ENCODE assay signal across 8 cellular contexts in the genomic region with DNA sequence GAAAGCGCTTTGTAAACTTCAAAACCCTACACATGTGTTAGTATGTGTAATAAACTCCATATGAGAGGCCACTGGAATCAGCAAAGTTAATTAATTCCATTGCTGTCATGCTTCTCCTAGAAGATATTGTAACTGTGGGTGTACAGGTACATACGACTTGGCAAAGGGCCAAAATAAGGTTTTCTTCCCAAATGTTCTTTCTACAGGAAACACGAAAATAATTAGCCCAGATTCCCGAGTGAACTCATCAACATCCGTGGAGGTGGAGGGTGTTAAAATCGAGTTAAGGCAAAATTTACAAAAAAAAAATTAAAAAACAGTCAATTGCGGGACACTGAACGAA. TPM values are rescaled to one million over a fixed set of nuclear protein-coding genes. Genes with fewer than 3 reads are reported as not detected.
DNase-seq lines count a peak whose midpoint lies in the region; ATAC-seq and TF ChIP-seq lines count a peak whose summit lies in the region.

No MANE protein-coding gene starts in this region.

- no peaks in the 10 kb centered on the region for H3K27me3 ChIP-seq in neural cell (ENCODE audit: insufficient read depth, low read depth, low read length)

- H2AFZ ChIP-seq in neural cell (ENCODE audit: low read depth, low read length): peak overlapping the region; percentile 62

- ATAC-seq in HG02571 (IDR thresholded peaks at IDR 0.05; ENCODE audit: unreplicated experiment) (peak; percentile 10), HG03342 (IDR thresholded peaks at IDR 0.05; ENCODE audit: unreplicated experiment) (no peak), HG03520 (IDR thresholded peaks at IDR 0.05; ENCODE audit: unreplicated experiment) (no peak)

- H3K9ac ChIP-seq in neural cell (ENCODE audit: low read length): peak overlapping the region; percentile 66

- no peaks in the 10 kb centered on the region for H3K36me3 ChIP-seq in neural cell (ENCODE audit: insufficient read depth, low read length)

- TF ChIP-seq EP300 in neural cell (conservative IDR thresholded peaks at IDR 0.05; ENCODE audit: poor library complexity, severe bottlenecking): no peak

- no peaks in the 10 kb centered on the region for H3K9me2 ChIP-seq in neural cell (ENCODE audit: insufficient read depth, low read length)

- H3F3A ChIP-seq in neural cell (ENCODE audit: insufficient read depth, low read length, poor library complexity, severe bottlenecking): no peaks in the 10 kb centered on the region

- peak overlapping the region; percentile 85 for H3K4me3 ChIP-seq in neural cell (ENCODE audit: low read length)

- H3K27ac ChIP-seq in epithelial cell of prostate (peak overlapping the region; percentile 59), neural cell (ENCODE audit: low read length) (peak overlapping the region; percentile 38)

- DNase-seq in EL (peak; percentile 12), RKO (ENCODE audit: low spot score) (peak; percentile 49), epithelial cell of prostate (ENCODE audit: low read depth, low spot score) (no peak), HuH-7.5 (ENCODE audit: low spot score) (no peak)

- no peak for TF ChIP-seq RAD21 in neural cell (conservative IDR thresholded peaks at IDR 0.05)

- no peak for TF ChIP-seq CTCF in neural cell (IDR thresholded peaks at IDR 0.05; ENCODE audit: poor library complexity, severe bottlenecking)

- H3K9me3 ChIP-seq in neural cell (ENCODE audit: low read length): no peaks in the 10 kb centered on the region

- peak overlapping the region; percentile 83 for H3K4me2 ChIP-seq in neural cell (ENCODE audit: low read length)

- H3K79me2 ChIP-seq in neural cell (replicated peaks; ENCODE audit: insufficient read depth, low read length): peaks cover 51% of the 10 kb centered on the region

- H4K20me1 ChIP-seq in neural cell (ENCODE audit: insufficient read depth): no peaks in the 10 kb centered on the region

TF ChIP-seq in neural cell, 6 proteins besides CTCF, POLR2A, EP300 and RAD21:
- no peak for TF ChIP-seq MXI1 (conservative IDR thresholded peaks at IDR 0.05; ENCODE audit: poor library complexity, severe bottlenecking)
- no peak for TF ChIP-seq EZH2 (IDR thresholded peaks at IDR 0.05; ENCODE audit: borderline replicate concordance, insufficient read depth, low read length, poor library complexity, severe bottlenecking)
- TF ChIP-seq, protein P1, sequence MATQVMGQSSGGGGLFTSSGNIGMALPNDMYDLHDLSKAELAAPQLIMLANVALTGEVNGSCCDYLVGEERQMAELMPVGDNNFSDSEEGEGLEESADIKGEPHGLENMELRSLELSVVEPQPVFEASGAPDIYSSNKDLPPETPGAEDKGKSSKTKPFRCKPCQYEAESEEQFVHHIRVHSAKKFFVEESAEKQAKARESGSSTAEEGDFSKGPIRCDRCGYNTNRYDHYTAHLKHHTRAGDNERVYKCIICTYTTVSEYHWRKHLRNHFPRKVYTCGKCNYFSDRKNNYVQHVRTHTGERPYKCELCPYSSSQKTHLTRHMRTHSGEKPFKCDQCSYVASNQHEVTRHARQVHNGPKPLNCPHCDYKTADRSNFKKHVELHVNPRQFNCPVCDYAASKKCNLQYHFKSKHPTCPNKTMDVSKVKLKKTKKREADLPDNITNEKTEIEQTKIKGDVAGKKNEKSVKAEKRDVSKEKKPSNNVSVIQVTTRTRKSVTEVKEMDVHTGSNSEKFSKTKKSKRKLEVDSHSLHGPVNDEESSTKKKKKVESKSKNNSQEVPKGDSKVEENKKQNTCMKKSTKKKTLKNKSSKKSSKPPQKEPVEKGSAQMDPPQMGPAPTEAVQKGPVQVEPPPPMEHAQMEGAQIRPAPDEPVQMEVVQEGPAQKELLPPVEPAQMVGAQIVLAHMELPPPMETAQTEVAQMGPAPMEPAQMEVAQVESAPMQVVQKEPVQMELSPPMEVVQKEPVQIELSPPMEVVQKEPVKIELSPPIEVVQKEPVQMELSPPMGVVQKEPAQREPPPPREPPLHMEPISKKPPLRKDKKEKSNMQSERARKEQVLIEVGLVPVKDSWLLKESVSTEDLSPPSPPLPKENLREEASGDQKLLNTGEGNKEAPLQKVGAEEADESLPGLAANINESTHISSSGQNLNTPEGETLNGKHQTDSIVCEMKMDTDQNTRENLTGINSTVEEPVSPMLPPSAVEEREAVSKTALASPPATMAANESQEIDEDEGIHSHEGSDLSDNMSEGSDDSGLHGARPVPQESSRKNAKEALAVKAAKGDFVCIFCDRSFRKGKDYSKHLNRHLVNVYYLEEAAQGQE (IDR thresholded peaks at IDR 0.05; ENCODE audit: borderline replicate concordance): no peak
- no peak for TF ChIP-seq TAF1 (IDR thresholded peaks at IDR 0.05; ENCODE audit: low read depth)
- TF ChIP-seq SMC3 (conservative IDR thresholded peaks at IDR 0.05; ENCODE audit: poor library complexity): no peak
- TF ChIP-seq POLR2AphosphoS5 (IDR thresholded peaks at IDR 0.05): no peak

RNA-seq across cellular contexts. Expression of gene FANCL, which starts 0.6 kb away (rescaled TPM):
- 72.8 and 75.9 TPM in 2 replicates for polyA plus RNA-seq in neural cell
- 34.1 and 35.7 TPM in 2 replicates for polyA minus RNA-seq in neural cell

Comparison
In these comparisons a context has a peak if more than half of its experiments do, and no peak if none do; other contexts are left out.
1. DNase-seq: peak in EL (single experiment) and RKO (single experiment); none in epithelial cell of prostate (single experiment) and HuH-7.5 (single experiment).